In the genomic region with DNA sequence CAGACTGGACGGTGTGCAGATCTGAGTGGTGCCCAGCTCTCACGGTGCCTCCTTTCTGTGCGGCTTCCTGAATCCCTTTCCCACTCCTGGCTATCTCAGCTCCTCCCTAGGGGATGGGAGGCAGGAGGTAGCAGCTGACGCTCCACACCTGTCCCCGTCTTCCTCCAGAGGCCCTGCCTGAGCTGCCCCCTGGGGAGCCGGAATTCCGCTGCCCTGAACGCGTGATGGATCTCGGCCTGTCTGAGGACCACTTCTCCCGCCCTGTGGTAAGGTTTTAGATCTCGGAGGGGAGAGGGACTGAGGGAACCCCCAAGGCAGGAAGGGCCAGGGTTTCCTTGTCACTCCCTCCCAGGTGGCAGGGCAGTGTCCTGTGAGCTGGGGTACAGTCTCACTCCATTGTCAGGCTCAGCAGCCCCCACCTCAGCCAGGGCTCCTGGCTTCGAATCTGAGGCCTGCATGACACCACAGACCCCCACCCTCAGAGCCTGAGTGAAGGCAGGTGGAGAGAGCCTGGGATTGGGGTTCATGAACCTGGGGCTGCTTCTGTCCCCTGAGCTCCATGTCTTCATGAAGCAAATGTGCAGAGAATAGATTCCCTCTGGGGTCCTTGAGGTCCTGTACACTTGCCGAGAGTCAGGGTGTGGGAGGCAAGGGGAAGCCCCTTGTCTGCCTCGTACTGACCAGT, we compare ENCODE assay signal across 24 cellular contexts. TPM values are rescaled to one million over a fixed set of nuclear protein-coding genes. Genes with fewer than 3 reads are reported as not detected.
"Had no signal": no experiment of that assay in that cellular context is flagged by ENCODE, and none has a peak within 500 bp of the region (broad histone marks: within the 10 kb centered on the region; RNA-seq: fewer than 3 reads in every experiment).

No MANE protein-coding gene starts in this region.

- H3K4me3 Mint-ChIP-seq: activated CD4-positive, alpha-beta memory T cell treated with anti-CD3 and anti-CD28 coated beads, Interleukin-2, amount 10 ng/mL, durations not matched to agents 7 days and 5 days; activated naive CD8-positive, alpha-beta T cell treated with anti-CD3 and anti-CD28 coated beads, Interleukin-2, amount 50 U/mL, for 24 hours; activated T-helper 1 cell treated with anti-CD3 and anti-CD28 coated beads, Interleukin-12 subunit alpha, Interleukin-12 subunit beta, Interleukin-2, Interleukin-4 antibody, amounts not matched to agents 30 ng/mL and 10 ng/mL and 1 ng/mL, durations not matched to agents 14 hours and 24 hours and 36 hours; naive thymus-derived CD8-positive, alpha-beta T cell; stimulated activated effector memory CD8-positive, alpha-beta T cell treated with anti-CD3 and anti-CD28 coated beads, Interleukin-12 subunit alpha, Interleukin-12 subunit beta, amount 100 ng/mL, for 72 hours had no signal

- H3K4me1 ChIP-seq: lower lobe of right lung, right lobe of liver, suprapubic skin had no signal

- H3K4me3 ChIP-seq: lower lobe of right lung, right lobe of liver, skin epidermis, stomach, suprapubic skin, tibial nerve had no signal

- ATAC-seq: activated naive CD8-positive, alpha-beta T cell treated with anti-CD3 and anti-CD28 coated beads, Interleukin-2, amount 50 U/mL, for 24 hours; left lobe of liver; lower lobe of right lung; naive thymus-derived CD8-positive, alpha-beta T cell; right lobe of liver; stimulated activated effector memory CD8-positive, alpha-beta T cell treated with anti-CD3 and anti-CD28 coated beads, Interleukin-12 subunit alpha, Interleukin-12 subunit beta, amount 100 ng/mL, for 72 hours had no signal

- H3K27me3 Mint-ChIP-seq: activated CD4-positive, alpha-beta memory T cell treated with anti-CD3 and anti-CD28 coated beads, Interleukin-2, amount 10 ng/mL, durations not matched to agents 7 days and 5 days; activated naive CD8-positive, alpha-beta T cell treated with anti-CD3 and anti-CD28 coated beads, Interleukin-2, amount 50 U/mL, for 24 hours; naive thymus-derived CD8-positive, alpha-beta T cell had no signal

- H3K9me3 Mint-ChIP-seq: activated CD4-positive, alpha-beta memory T cell treated with anti-CD3 and anti-CD28 coated beads, Interleukin-2, amount 10 ng/mL, durations not matched to agents 7 days and 5 days; activated naive CD8-positive, alpha-beta T cell treated with anti-CD3 and anti-CD28 coated beads, Interleukin-2, amount 50 U/mL, for 24 hours; activated T-helper 1 cell treated with anti-CD3 and anti-CD28 coated beads, Interleukin-12 subunit alpha, Interleukin-12 subunit beta, Interleukin-2, Interleukin-4 antibody, amounts not matched to agents 30 ng/mL and 10 ng/mL and 1 ng/mL, durations not matched to agents 14 hours and 24 hours and 36 hours; naive thymus-derived CD8-positive, alpha-beta T cell; stimulated activated effector memory CD8-positive, alpha-beta T cell treated with anti-CD3 and anti-CD28 coated beads, Interleukin-12 subunit alpha, Interleukin-12 subunit beta, amount 100 ng/mL, for 72 hours had no signal

- H3K27ac Mint-ChIP-seq: activated CD4-positive, alpha-beta memory T cell treated with anti-CD3 and anti-CD28 coated beads, Interleukin-2, amount 10 ng/mL, durations not matched to agents 7 days and 5 days; activated naive CD8-positive, alpha-beta T cell treated with anti-CD3 and anti-CD28 coated beads, Interleukin-2, amount 50 U/mL, for 24 hours; activated T-helper 1 cell treated with anti-CD3 and anti-CD28 coated beads, Interleukin-12 subunit alpha, Interleukin-12 subunit beta, Interleukin-2, Interleukin-4 antibody, amounts not matched to agents 30 ng/mL and 10 ng/mL and 1 ng/mL, durations not matched to agents 14 hours and 24 hours and 36 hours; stimulated activated effector memory CD8-positive, alpha-beta T cell treated with anti-CD3 and anti-CD28 coated beads, Interleukin-12 subunit alpha, Interleukin-12 subunit beta, amount 100 ng/mL, for 72 hours had no signal

- H3K9me3 ChIP-seq: lower lobe of right lung, right lobe of liver, stomach, suprapubic skin, tibial nerve had no signal

- DNase-seq: activated CD4-positive, alpha-beta memory T cell treated with anti-CD3 and anti-CD28 coated beads, Interleukin-2, amount 10 ng/mL, durations not matched to agents 7 days and 5 days; activated CD4-positive, alpha-beta T cell treated with anti-CD3 and anti-CD28 coated beads for 48 hours; activated CD4-positive, CD25-positive, alpha-beta regulatory T cell; activated gamma-delta T cell; activated naive CD4-positive, alpha-beta T cell treated with anti-CD3 and anti-CD28 coated beads, Interleukin-2, amount 50 U/mL, for 16 hours; activated naive CD8-positive, alpha-beta T cell treated with anti-CD3 and anti-CD28 coated beads, Interleukin-2, amount 50 U/mL, for 24 hours; activated T-cell treated with anti-CD3 and anti-CD28 coated beads for 4 hours; effector CD4-positive, alpha-beta T cell; erythroblast; foreskin fibroblast; kidney; lower lobe of right lung; nucleus accumbens; right lobe of liver; stimulated activated CD4-positive, alpha-beta T cell treated with anti-CD3 and anti-CD28 coated beads, Interleukin-2, amount 100 ng/mL, for 24 hours; stomach; T-helper 9 cell had no signal

- H3K27me3 ChIP-seq: right lobe of liver, stomach, suprapubic skin, tibial nerve had no signal

- H3K27ac ChIP-seq: lower lobe of right lung, right lobe of liver, stomach, suprapubic skin, tibial nerve had no signal

RNA-seq across cellular contexts. Expression of gene TUBB3, which starts 32.0 kb away (rescaled TPM):
- polyA plus RNA-seq: naive thymus-derived CD8-positive, alpha-beta T cell had no signal
